9 cellular contexts compared by ENCODE assay signal in genomic region chr16:3819741-3820724, GRCh38.
DNase-seq lines count a peak whose midpoint lies in the region; ATAC-seq and TF ChIP-seq lines count a peak whose summit lies in the region.
"Had no signal": no experiment of that assay in that cellular context is flagged by ENCODE, and none has a peak within 500 bp of the region (broad histone marks: within the 10 kb centered on the region; RNA-seq: fewer than 3 reads in every experiment).

No MANE protein-coding gene starts in this region.

- DNase-seq in GM23248 = peak; percentile 84
- peak; percentile 59 for DNase-seq in NCI-H460 (ENCODE audit: extremely low read depth, low read depth)
- DNase-seq in chondrocyte (ENCODE audit: low spot score) = no peak
- DNase-seq in myocyte (ENCODE audit: low read depth) = peak; percentile 83
- no peak for DNase-seq in islet precursor cell
- DNase-seq in NCI-H524 treated with DMSO at 0.1 percent for 48 hours (lab: John Stamatoyannopoulos, UW) = no peak

- H3K4me3 ChIP-seq in GM23248 = no peak overlapping the region

- H3K27me3 ChIP-seq in GM23248 (replicated peaks; ENCODE audit: insufficient read depth) = no peaks in the 10 kb centered on the region

- no peaks in the 10 kb centered on the region for H3K36me3 ChIP-seq in GM23248 (ENCODE audit: low read depth)

- no peak overlapping the region for H2AFZ ChIP-seq in GM23248

- H4K20me1 ChIP-seq in GM23248 (ENCODE audit: insufficient read depth) = peaks cover 75% of the 10 kb centered on the region

- H3K36me3 Mint-ChIP-seq in chondrocyte (ENCODE audit: low read depth) = no peaks in the 10 kb centered on the region

- peak overlapping the region; percentile 19; the same call in 1 of the 2 replicates for H3K27ac ChIP-seq in GM23248

- H3K27me3 Mint-ChIP-seq in chondrocyte (ENCODE audit: low read depth) = no peaks in the 10 kb centered on the region

- peaks cover 58% of the 10 kb centered on the region for H3K4me1 ChIP-seq in GM23248 (ENCODE audit: insufficient read depth)

- peak overlapping the region; percentile 60 for H3K4me2 ChIP-seq in GM23248 (ENCODE audit: unreplicated experiment)

- in situ Hi-C loops in GM23248 (cut with MboI) = no loop called here

- H3K9me3 Mint-ChIP-seq in chondrocyte (ENCODE audit: low read depth) = no peaks in the 10 kb centered on the region
- H3K9me3 Mint-ChIP-seq: neural crest cell had no signal

- WGBS in GM23248 (ENCODE audit: low coverage in 1 of 2, low lambda C conversion rate in 2 of 2, missing lambda C conversion rate in 2 of 2), 2 experiments = 27 to 31% methylated on average over 8 of the region's 8 CpGs

- peaks cover 87% of the 10 kb centered on the region for H3K4me1 Mint-ChIP-seq in chondrocyte (ENCODE audit: low read depth)

- peak overlapping the region; percentile 88 for H3K27ac Mint-ChIP-seq in chondrocyte (ENCODE audit: unreplicated experiment)

- H3K9me2 ChIP-seq in GM23248 (ENCODE audit: insufficient read depth) = no peaks in the 10 kb centered on the region

- H3F3A ChIP-seq in GM23248 (ENCODE audit: insufficient read depth) = peaks cover 38% of the 10 kb centered on the region

- ATAC-seq in HG02970 (IDR thresholded peaks at IDR 0.05; ENCODE audit: low FRiP score, unreplicated experiment) (no peak), HG03280 (IDR thresholded peaks at IDR 0.05; ENCODE audit: unreplicated experiment) (no peak)

- H3K9me3 ChIP-seq in GM23248 (ENCODE audit: low read depth) = no peaks in the 10 kb centered on the region

- H3K4me3 Mint-ChIP-seq in chondrocyte (ENCODE audit: unreplicated experiment) = no peak overlapping the region
- H3K4me3 Mint-ChIP-seq: neural crest cell had no signal

- H3K79me2 ChIP-seq in GM23248 (ENCODE audit: insufficient read depth) = peaks cover 100% of the 10 kb centered on the region

- no peak overlapping the region for H3K9ac ChIP-seq in GM23248

- no peak for TF ChIP-seq CTCF in chondrocyte (IDR thresholded peaks at IDR 0.05)

Comparison
In these comparisons a context has a peak if more than half of its experiments do, and no peak if none do; other contexts are left out.
1. DNase-seq: peak in GM23248 (single experiment), NCI-H460 (single experiment) and myocyte (single experiment); none in chondrocyte (single experiment), islet precursor cell (single experiment) and NCI-H524 treated with DMSO at 0.1 percent for 48 hours (single experiment).